23 cellular contexts compared by ENCODE assay signal in genomic region chr5:56850423-56850822, GRCh38. TPM values are rescaled to one million over a fixed set of nuclear protein-coding genes. Genes with fewer than 3 reads are reported as not detected.
A peak's percentile ranks its signal among the peaks of the same experiment; 100 is the strongest.
DNase-seq lines count a peak whose midpoint lies in the region; FAIRE-seq and TF ChIP-seq lines count a peak whose summit lies in the region.
"Had no signal": no experiment of that assay in that cellular context is flagged by ENCODE, and none has a peak within 500 bp of the region (broad histone marks: within the 10 kb centered on the region; RNA-seq: fewer than 3 reads in every experiment).

No MANE protein-coding gene starts in this region.

- H3K27ac ChIP-seq in VCaP (peak overlapping the region; percentile 67), mesendoderm (ENCODE audit: low read depth, low read length) (no peak overlapping the region), thyroid gland (peak overlapping the region; percentile 20 to 81 (median 52))
- H3K27ac ChIP-seq: PC-9 had no signal

- TF ChIP-seq POLR2A in thyroid gland (IDR thresholded peaks at IDR 0.05), result no peak

- H3K56ac ChIP-seq in mesendoderm (ENCODE audit: low read length), result no peak overlapping the region

- H3K4me3 Mint-ChIP-seq in activated naive CD4-positive, alpha-beta T cell treated with anti-CD3 and anti-CD28 coated beads, Interleukin-2, amount 10 ng/mL, durations not matched to agents 7 days and 5 days, result no peak overlapping the region

- no peak for FAIRE-seq in D721Med (lab: Jason Lieb, UNC)
- FAIRE-seq: GM12891 had no signal

- no peak overlapping the region for H3K23ac ChIP-seq in mesendoderm (ENCODE audit: low read length)

- peaks cover 29% of the 10 kb centered on the region for H3K79me2 ChIP-seq in mesendoderm (ENCODE audit: control insufficient read depth, insufficient read depth, low read length)

- H3K18ac ChIP-seq in mesendoderm (ENCODE audit: low read length), result no peak overlapping the region

- in situ Hi-C loops in GM13976 (cut with MboI; ENCODE audit: low sequenced_read_pairs, unreplicated experiment), result no loop called here

- H3K27me3 ChIP-seq in mesendoderm (ENCODE audit: insufficient read depth, low read length, poor library complexity) (no peaks in the 10 kb centered on the region), thyroid gland (no peaks in the 10 kb centered on the region)

- H3K4me2 ChIP-seq in mesendoderm (ENCODE audit: low read length), result no peak overlapping the region
- H3K4me2 ChIP-seq: PC-9 had no signal

- H2BK5ac ChIP-seq in mesendoderm (ENCODE audit: low read length), result no peak overlapping the region

- peak overlapping the region; percentile 92 for H2BK15ac ChIP-seq in mesendoderm (replicated peaks; ENCODE audit: low read depth)

- no peak overlapping the region for H4K5ac ChIP-seq in mesendoderm (ENCODE audit: low read length)

- H4K8ac ChIP-seq in mesendoderm (ENCODE audit: low read depth, low read length), result no peak overlapping the region

- no peaks in the 10 kb centered on the region for H3K27me3 Mint-ChIP-seq in activated naive CD4-positive, alpha-beta T cell treated with anti-CD3 and anti-CD28 coated beads, Interleukin-2, amount 10 ng/mL, durations not matched to agents 7 days and 5 days
- H3K27me3 Mint-ChIP-seq: IgD-negative memory B cell had no signal

- H2AK5ac ChIP-seq in mesendoderm (ENCODE audit: low read length), result no peak overlapping the region

- peaks cover 43% of the 10 kb centered on the region for H3K36me3 Mint-ChIP-seq in activated naive CD4-positive, alpha-beta T cell treated with anti-CD3 and anti-CD28 coated beads, Interleukin-2, amount 10 ng/mL, durations not matched to agents 7 days and 5 days

- no peak overlapping the region for H3K4ac ChIP-seq in mesendoderm (ENCODE audit: low read depth, low read length)

- DNase-seq in activated naive CD4-positive, alpha-beta T cell treated with anti-CD3 and anti-CD28 coated beads, Interleukin-2, amount 10 ng/mL, durations not matched to agents 7 days and 5 days, result no peak
- DNase-seq in activated naive CD4-positive, alpha-beta T cell (lab: John Stamatoyannopoulos, UW), result no peak
- DNase-seq in mesendoderm, result no peak
- DNase-seq in thyroid gland, result peak; percentile 46 to 49
- no peak for DNase-seq in foreskin fibroblast
- no peak for DNase-seq in GM13976 (ENCODE audit: low spot score)
- no peak for DNase-seq in D721Med (ENCODE audit: insufficient read length, low spot score)
- DNase-seq: AML-193, Caco-2, DND-41, GOT3, HCEC 1CT, NCI-H1105, NCI-H146, NCI-H2029, NCI-H2227 treated with DMSO at 0.1 percent for 48 hours, NCI-H510A, PC-9, RPMI8226, SHP77 had no signal

- no peak overlapping the region for H2BK120ac ChIP-seq in mesendoderm (ENCODE audit: low read depth, low read length)

- WGBS in mesendoderm (ENCODE audit: extremely low coverage, insufficient coverage, low lambda C conversion rate), result no CpG with 5 or more reads among the region's 2 CpGs
- whole genome bisulfite sequencing in thyroid gland, 2 donors, result 29 to 37% methylated on average over 2 of the region's 2 CpGs

- no peak for TF ChIP-seq CTCF in VCaP (conservative IDR thresholded peaks at IDR 0.05)
- TF ChIP-seq CTCF in thyroid gland (IDR thresholded peaks at IDR 0.05), result no peak
- no peak for TF ChIP-seq CTCF in foreskin fibroblast (IDR thresholded peaks at IDR 0.05; ENCODE audit: low read depth, low read length)
- no peak for TF ChIP-seq CTCF in GM13976 (IDR thresholded peaks at IDR 0.05; ENCODE audit: borderline replicate concordance, control extremely low read depth, extremely low read depth, insufficient read depth, missing control alignments)
- no peak for TF ChIP-seq CTCF in D721Med (IDR thresholded peaks at IDR 0.05; ENCODE audit: insufficient read depth, missing control alignments)

- H3K79me1 ChIP-seq in mesendoderm (ENCODE audit: low read length), result peaks cover 10% of the 10 kb centered on the region

- no peaks in the 10 kb centered on the region for H3K9me3 Mint-ChIP-seq in activated naive CD4-positive, alpha-beta T cell treated with anti-CD3 and anti-CD28 coated beads, Interleukin-2, amount 10 ng/mL, durations not matched to agents 7 days and 5 days
- H3K9me3 Mint-ChIP-seq: IgD-negative memory B cell had no signal

- intact Hi-C loops in thyroid gland (cut with DNase I), result no loop called here

- peak overlapping the region; percentile 73 for H3K27ac Mint-ChIP-seq in activated naive CD4-positive, alpha-beta T cell treated with anti-CD3 and anti-CD28 coated beads, Interleukin-2, amount 10 ng/mL, durations not matched to agents 7 days and 5 days

- H3K36me3 ChIP-seq in mesendoderm (ENCODE audit: control insufficient read depth, insufficient read depth, low read length), result no peaks in the 10 kb centered on the region
- H3K36me3 ChIP-seq in thyroid gland, result no peaks in the 10 kb centered on the region

- CTCF ChIA-PET in activated naive CD4-positive, alpha-beta T cell treated with anti-CD3 and anti-CD28 coated beads, Interleukin-2, amount 10 ng/mL, durations not matched to agents 7 days and 5 days (lab: Charles Lee), result interaction anchor here (4.8 kb wide), 1 partner anchor 13 kb away, joined by 15 read pairs; no protein-coding TSS in a partner anchor

- H3K4me3 ChIP-seq in mesendoderm (ENCODE audit: low read length), result no peak overlapping the region
- H3K4me3 ChIP-seq in thyroid gland (replicated peaks in 1 of 3), result no peak overlapping the region
- no peak overlapping the region for H3K4me3 ChIP-seq in foreskin fibroblast (ENCODE audit: low read depth in 1 of 2, low read length in 2 of 2)
- H3K4me3 ChIP-seq: PC-9 had no signal

- H3K4me1 ChIP-seq in mesendoderm (ENCODE audit: control insufficient read depth, low read depth, low read length) (peaks cover 3% of the 10 kb centered on the region), thyroid gland (peaks cover 83 to 90% of the 10 kb centered on the region in 2 donors)

- no peak overlapping the region for H3K9ac ChIP-seq in mesendoderm (ENCODE audit: low read length)

- no peaks in the 10 kb centered on the region for H3K9me3 ChIP-seq in thyroid gland
- H3K9me3 ChIP-seq: Caco-2 had no signal

- H3K4me1 Mint-ChIP-seq in activated naive CD4-positive, alpha-beta T cell treated with anti-CD3 and anti-CD28 coated beads, Interleukin-2, amount 10 ng/mL, durations not matched to agents 7 days and 5 days, result peaks cover 90% of the 10 kb centered on the region

RNA-seq across cellular contexts. Expression of gene MAP3K1, which starts 35.1 kb away (rescaled TPM):
- 9.7 TPM for polyA plus RNA-seq in mesendoderm (2013, experiment 1 of 2)
- polyA plus RNA-seq in mesendoderm (2013, experiment 2 of 2), result 9.6 TPM
- total RNA-seq in thyroid gland, result 100 to 1,000 TPM in 1 of 4 donors, 10 to 100 TPM in 3; 56.9 to 113 (median 66.4) TPM

RNA-seq across cellular contexts. Expression of gene SETD9, which starts 59.0 kb away (rescaled TPM):
- 7.6 TPM for polyA plus RNA-seq in mesendoderm (2013, experiment 1 of 2)
- polyA plus RNA-seq in mesendoderm (2013, experiment 2 of 2), result 8.2 TPM
- 10 to 100 TPM; 11.2 to 20.3 (median 14.3) TPM for total RNA-seq in thyroid gland

Comparison
In these comparisons a context has a peak if more than half of its experiments do, and no peak if none do; other contexts are left out.
1. DNase-seq: peak in thyroid gland (2 of 2); none in activated naive CD4-positive, alpha-beta T cell treated with anti-CD3 and anti-CD28 coated beads, Interleukin-2, amount 10 ng/mL, durations not matched to agents 7 days and 5 days (single experiment), activated naive CD4-positive, alpha-beta T cell (0 of 4), mesendoderm (single experiment), foreskin fibroblast (0 of 2), GM13976 (single experiment) and D721Med (single experiment).